Comparison of ENCODE assay signal across 16 cellular contexts in the genomic region with DNA sequence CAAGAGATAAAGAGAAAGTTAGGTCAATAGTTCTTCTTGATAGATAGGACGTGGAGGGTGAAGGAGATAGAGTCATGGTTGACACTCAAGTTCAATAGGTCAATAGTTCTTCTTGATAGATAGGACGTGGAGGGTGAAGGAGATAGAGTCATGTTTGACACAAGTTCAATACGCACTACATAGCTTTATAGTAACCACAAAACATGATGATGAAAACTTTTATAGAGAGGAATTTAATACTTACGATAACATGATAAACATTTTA. TPM values are rescaled to one million over a fixed set of nuclear protein-coding genes. Genes with fewer than 3 reads are reported as not detected.
DNase-seq lines count a peak whose midpoint lies in the region; ATAC-seq, FAIRE-seq and TF ChIP-seq lines count a peak whose summit lies in the region.
"Had no signal": no experiment of that assay in that cellular context is flagged by ENCODE, and none has a peak within 500 bp of the region (broad histone marks: within the 10 kb centered on the region; RNA-seq: fewer than 3 reads in every experiment).

No MANE protein-coding gene starts in this region.

- H3K4me1 ChIP-seq in RWPE2 (ENCODE audit: insufficient read depth, poor library complexity, severe bottlenecking), result peaks cover 40% of the 10 kb centered on the region
- H3K4me1 ChIP-seq in K562 (replicated peaks in 1 of 2; ENCODE audit: control insufficient read depth in 2 of 2, insufficient read depth in 2 of 2, low read length in 2 of 2), result peaks cover 3 to 16% of the 10 kb centered on the region in 2 experiments; a peak in 4 of 5 replicates
- peaks cover 36% of the 10 kb centered on the region for H3K4me1 ChIP-seq in foreskin keratinocyte
- peaks cover 0 to 4% of the 10 kb centered on the region in 2 donors for H3K4me1 ChIP-seq in ascending aorta

- TF ChIP-seq CTCF in RWPE2 (IDR thresholded peaks at IDR 0.05; ENCODE audit: poor library complexity, severe bottlenecking) (no peak), K562 (IDR thresholded peaks at IDR 0.05 in 2 of 3, conservative IDR thresholded peaks at IDR 0.05 in 1 of 3; ENCODE audit: insufficient read depth in 2 of 3, low read depth in 1 of 3, low read length in 3 of 3) (no peak), foreskin keratinocyte (conservative IDR thresholded peaks at IDR 0.05) (no peak), ascending aorta (IDR thresholded peaks at IDR 0.05) (no peak)

- peak overlapping the region; percentile 99 for H3K27ac ChIP-seq in RWPE2 (ENCODE audit: poor library complexity, severe bottlenecking)
- H3K27ac ChIP-seq in K562 (ENCODE audit: extremely low read depth, low read depth, low read length), result no peak overlapping the region
- H3K27ac ChIP-seq in foreskin keratinocyte, result peak overlapping the region; percentile 76
- no peak overlapping the region for H3K27ac ChIP-seq in ascending aorta

- BruUV-seq in K562 (replicated peaks; lab: Mats Ljungman, UMichigan), result no TSS peak

- in situ Hi-C loops in K562 (cut with MboI), result no loop called here

- intact Hi-C loops in K562 (cut with micrococcal nuclease), result loop anchor here (5.0 kb wide), 1 partner anchor 733 kb away; no protein-coding TSS in a partner anchor
- intact Hi-C loops in ascending aorta (cut with DNase I), result no loop called here

- TF ChIP-seq POLR2A in K562 (conservative IDR thresholded peaks at IDR 0.05), result no peak

- H3K9me1 ChIP-seq in K562 (ENCODE audit: control insufficient read depth, insufficient read depth, low read length), result no peaks in the 10 kb centered on the region

- CTCF ChIA-PET in K562 (lab: Yijun Ruan, JAX; ENCODE audit: low intra/inter-chr PET ratio), result no interaction called here

- H3K27me3 ChIP-seq in RWPE2 (ENCODE audit: insufficient read depth, poor library complexity, severe bottlenecking), result no peaks in the 10 kb centered on the region
- no peaks in the 10 kb centered on the region for H3K27me3 ChIP-seq in K562 (ENCODE audit: control insufficient read depth in 2 of 2, insufficient read depth in 2 of 2, low read length in 2 of 2)
- no peaks in the 10 kb centered on the region for H3K27me3 ChIP-seq in foreskin keratinocyte
- no peaks in the 10 kb centered on the region for H3K27me3 ChIP-seq in ascending aorta

- peak overlapping the region; percentile 29; the same call in 1 of the 2 replicates for H3K4me2 ChIP-seq in K562 (ENCODE audit: insufficient read depth, low read length)
- H3K4me2 ChIP-seq: GM23338 had no signal

- no peaks in the 10 kb centered on the region for H4K20me1 ChIP-seq in K562 (replicated peaks; ENCODE audit: control insufficient read depth, insufficient read depth, low read length)

- H3K79me2 ChIP-seq in K562 (ENCODE audit: control insufficient read depth, insufficient read depth, low read length), result peaks cover 14% of the 10 kb centered on the region

- 23% methylated on average over 4 of the region's 4 CpGs for WGBS in K562 (ENCODE audit: insufficient coverage, low coverage, missing lambda C conversion rate)

- TF ChIP-seq RAD21 in K562 (CRISPR knock-in tag; conservative IDR thresholded peaks at IDR 0.05 in 1 of 2, IDR thresholded peaks at IDR 0.05 in 1 of 2), result no peak

- DNase-seq in RWPE2 (ENCODE audit: low spot score) (no peak), K562 (ENCODE audit: extremely low read depth in 1 of 4, low spot score in 3 of 4) (no peak), foreskin keratinocyte (no peak), GM19239 (ENCODE audit: insufficient read length, low spot score) (no peak), ascending aorta (ENCODE audit: low spot score in 2 of 2) (no peak), NCI-H748 (lab: John Stamatoyannopoulos, UW; ENCODE audit: unreplicated experiment) (no peak), occipital lobe (lab: John Stamatoyannopoulos, UW) (no peak)
- DNase-seq: C1 segment of cervical spinal cord; Calu3; CD4-positive, alpha-beta T cell; DMS79; H7 had no signal

- TF ChIP-seq EP300 in K562 (IDR thresholded peaks at IDR 0.05; ENCODE audit: low read length), result no peak

- no peaks in the 10 kb centered on the region for H3K9me3 ChIP-seq in RWPE2 (ENCODE audit: severe bottlenecking)
- H3K9me3 ChIP-seq in K562 (replicated peaks; ENCODE audit: control insufficient read depth, insufficient read depth, low read depth, low read length), result no peaks in the 10 kb centered on the region
- H3K9me3 ChIP-seq in ascending aorta, result no peaks in the 10 kb centered on the region

- H2AFZ ChIP-seq in K562 (ENCODE audit: low read depth, low read length), result peak overlapping the region; percentile 41; the same call in 1 of the 2 replicates
- H2AFZ ChIP-seq: GM23338 had no signal

- POLR2A ChIA-PET in K562 (lab: Yijun Ruan, JAX), result interaction anchor here (0.6 kb wide), 1 partner anchor 92 kb away, joined by 3 read pairs; no protein-coding TSS in a partner anchor

- H3K36me3 ChIP-seq in RWPE2 (ENCODE audit: low read depth), result no peaks in the 10 kb centered on the region
- no peaks in the 10 kb centered on the region for H3K36me3 ChIP-seq in K562 (ENCODE audit: control insufficient read depth, insufficient read depth, low read length)
- no peaks in the 10 kb centered on the region for H3K36me3 ChIP-seq in ascending aorta

- H3K4me3 ChIP-seq in RWPE2 (ENCODE audit: severe bottlenecking) (no peak overlapping the region), K562 (no peak overlapping the region), ascending aorta (no peak overlapping the region)
- H3K4me3 ChIP-seq: GM12878, GM23338 had no signal

- FAIRE-seq in K562 (lab: Jason Lieb, UNC), result no peak
- FAIRE-seq in GM19239 (lab: Jason Lieb, UNC), result no peak
- FAIRE-seq: A204.1, GM12878, GM18507 had no signal

- ATAC-seq in RWPE2 (ENCODE audit: low read depth) (no peak), K562 (no peak), foreskin keratinocyte (no peak)
- ATAC-seq: GM12878, GM23338 had no signal

- H3K9ac ChIP-seq in K562 (ENCODE audit: insufficient read depth in 1 of 2, low read depth in 2 of 2, low read length in 2 of 2), result no peak overlapping the region

TF ChIP-seq in K562, 482 proteins besides CTCF, POLR2A, EP300 and RAD21 (continues in another document):
- 0 out of 2 replicates have a peak, but pooled peaks have one; percentile 11 for TF ChIP-seq CXXC5 (CRISPR knock-in tag; IDR thresholded peaks at IDR 0.05)

RNA-seq across cellular contexts. Expression of a gene that starts 5.8 kb away (rescaled TPM):
- total RNA-seq in K562 (2011; cell fraction: chromatin; rRNA removed; ENCODE audit: low replicate concordance), result 19.4 and 32.1 TPM in 2 replicates
- total RNA-seq in K562 (2011; cell fraction: nucleolus; rRNA removed), result 8.0 and 8.6 TPM in 2 replicates
- 12.3 and 17.9 TPM in 2 replicates for total RNA-seq in K562 (2011; cell fraction: nucleoplasm; rRNA removed)
- total RNA-seq in K562 (2014; rRNA removed), result 15.8 and 18.4 TPM in 2 replicates
- 21.1 and 23.9 TPM in 2 replicates for total RNA-seq in K562 (2014; rRNA removed; fragmentation: Illumina TruSeq; extraction: Trizol)
- total RNA-seq in K562 (2015; rRNA removed; fragmentation: Illumina TruSeq; extraction: Trizol), result 20.0 and 24.1 TPM in 2 replicates
- 17.9 and 19.9 TPM in 2 replicates for total RNA-seq in K562 (2021)
- 19.8 and 23.4 TPM in 2 replicates for polyA plus RNA-seq in K562 (2011; rRNA removed)
- 4.9 and 12.3 TPM in 2 replicates for polyA plus RNA-seq in K562 (2011; cell fraction: cytosol; rRNA removed)
- polyA plus RNA-seq in K562 (2011; cell fraction: nucleus; rRNA removed), result 8.0 and 12.4 TPM in 2 replicates
- 12.2 and 19.5 TPM in 2 replicates for polyA plus RNA-seq in K562 (2012)
- polyA plus RNA-seq in K562 (2014; fragmentation: Illumina TruSeq; extraction: Trizol), result 21.1 and 30.4 TPM in 2 replicates
- 1 to 10 TPM; 8.3 TPM for polyA plus RNA-seq in K562 (2014; fragmentation: Nextera tagmentation; extraction: Ambion mirVana)
- 24.4 and 25.7 TPM in 2 replicates for polyA plus RNA-seq in K562 (2014; rRNA removed)
- polyA minus RNA-seq in K562 (2011; rRNA and poly(A)+ RNA removed), result 20.3 and 27.4 TPM in 2 replicates
- 9.6 and 13.3 TPM in 2 replicates for polyA minus RNA-seq in K562 (2011; cell fraction: cytosol; rRNA and poly(A)+ RNA removed)
- 6.5 and 13.0 TPM in 2 replicates for polyA minus RNA-seq in K562 (2011; cell fraction: nucleus; rRNA and poly(A)+ RNA removed)
- 14.0 and 14.4 TPM in 2 replicates for total RNA-seq in foreskin keratinocyte
- 10.7 and 12.3 TPM in 2 replicates for polyA plus RNA-seq in foreskin keratinocyte
- total RNA-seq in ascending aorta, result 7.6 TPM
- total RNA-seq in occipital lobe, result 20.0 TPM

RNA-seq across cellular contexts. Expression of a gene that starts 55.0 kb away (rescaled TPM):
- 13.4 and 90.0 TPM in 2 replicates for total RNA-seq in K562 (2011; cell fraction: chromatin; rRNA removed; ENCODE audit: low replicate concordance)
- 7.8 and 12.8 TPM in 2 replicates for total RNA-seq in K562 (2011; cell fraction: nucleolus; rRNA removed)
- total RNA-seq in K562 (2011; cell fraction: nucleoplasm; rRNA removed), result 20.8 TPM in 2 replicates
- 22.4 and 24.8 TPM in 2 replicates for total RNA-seq in K562 (2014; rRNA removed)
- 47.4 and 55.8 TPM in 2 replicates for total RNA-seq in K562 (2014; rRNA removed; fragmentation: Illumina TruSeq; extraction: Trizol)
- total RNA-seq in K562 (2015; rRNA removed; fragmentation: Illumina TruSeq; extraction: Trizol), result 40.5 and 43.1 TPM in 2 replicates
- total RNA-seq in K562 (2021), result 25.0 and 26.8 TPM in 2 replicates
- 25.0 and 37.5 TPM in 2 replicates for polyA plus RNA-seq in K562 (2011; rRNA removed)
- polyA plus RNA-seq in K562 (2011; cell fraction: cytosol; rRNA removed), result 3.2 and 7.5 TPM in 2 replicates
- 9.2 and 10.1 TPM in 2 replicates for polyA plus RNA-seq in K562 (2011; cell fraction: nucleus; rRNA removed)
- polyA plus RNA-seq in K562 (2012), result 15.3 and 18.7 TPM in 2 replicates
- 28.6 and 31.7 TPM in 2 replicates for polyA plus RNA-seq in K562 (2014; fragmentation: Illumina TruSeq; extraction: Trizol)
- 10 to 100 TPM; 11.5 to 14.0 TPM for polyA plus RNA-seq in K562 (2014; fragmentation: Nextera tagmentation; extraction: Ambion mirVana)
- polyA plus RNA-seq in K562 (2014; rRNA removed), result 25.1 and 29.0 TPM in 2 replicates
- 52.8 and 53.0 TPM in 2 replicates for polyA minus RNA-seq in K562 (2011; rRNA and poly(A)+ RNA removed)
- polyA minus RNA-seq in K562 (2011; cell fraction: cytosol; rRNA and poly(A)+ RNA removed), result 14.6 and 20.4 TPM in 2 replicates
- 10.5 and 17.9 TPM in 2 replicates for polyA minus RNA-seq in K562 (2011; cell fraction: nucleus; rRNA and poly(A)+ RNA removed)
- 19.1 and 24.9 TPM in 2 replicates for total RNA-seq in foreskin keratinocyte
- polyA plus RNA-seq in foreskin keratinocyte, result 2.5 and 3.7 TPM in 2 replicates
- not detected for total RNA-seq in ascending aorta
- 1.9 TPM for total RNA-seq in occipital lobe

Comparison
In these comparisons a context has a peak if more than half of its experiments do, and no peak if none do; other contexts are left out.
1. H3K27ac ChIP-seq: peak in RWPE2 (single experiment) and foreskin keratinocyte (single experiment); none in K562 (single experiment) and ascending aorta (0 of 2).